1 cellular context compared by ENCODE assay signal in genomic region chr3:3126477-3127431, GRCh38.
TF ChIP-seq lines count a peak whose summit lies in the region.

TRNT1 (plus strand) TSS chr3:3126940; CDS start chr3:3129041, 2,101 bp downstream.

TF ChIP-seq in WTC11, 78 proteins besides CTCF, POLR2A, EP300 and RAD21 (continued from another document):
- TF ChIP-seq ARID4B (CRISPR knock-in tag; IDR thresholded peaks at IDR 0.05; ENCODE audit: borderline replicate concordance): no peak
- peak; percentile 25; the same call in 1 of the 2 replicates for TF ChIP-seq ZNF281 (CRISPR knock-in tag; IDR thresholded peaks at IDR 0.05)
- TF ChIP-seq PRDM15 (CRISPR knock-in tag; IDR thresholded peaks at IDR 0.05): no peak
- peak; percentile 56; the same call in 1 of the 2 replicates for TF ChIP-seq CREB1 (CRISPR knock-in tag; IDR thresholded peaks at IDR 0.05)
- peak; percentile 56; the same call in 1 of the 2 replicates for TF ChIP-seq USF1 (CRISPR knock-in tag; IDR thresholded peaks at IDR 0.05)
- TF ChIP-seq E2F1 (CRISPR knock-in tag; IDR thresholded peaks at IDR 0.05): 0 out of 2 replicates have a peak, but pooled peaks have one; percentile 14
- TF ChIP-seq FOXK1 (CRISPR knock-in tag; IDR thresholded peaks at IDR 0.05): peak; percentile 86
- 0 out of 2 replicates have a peak, but pooled peaks have one; percentile 10 for TF ChIP-seq NR2C2 (CRISPR knock-in tag; IDR thresholded peaks at IDR 0.05)
- TF ChIP-seq RELA (CRISPR knock-in tag; IDR thresholded peaks at IDR 0.05; ENCODE audit: borderline replicate concordance): peak; percentile 86; the same call in 1 of the 2 replicates
- no peak; the same call in 1 of the 2 replicates for TF ChIP-seq ESRRA (CRISPR knock-in tag; IDR thresholded peaks at IDR 0.05; ENCODE audit: borderline replicate concordance)
- TF ChIP-seq ETV6 (CRISPR knock-in tag; IDR thresholded peaks at IDR 0.05): peak; percentile 76
- no peak for TF ChIP-seq ATF6 (CRISPR knock-in tag; IDR thresholded peaks at IDR 0.05)
- TF ChIP-seq GABPB1 (CRISPR knock-in tag; IDR thresholded peaks at IDR 0.05): peak; percentile 72
- TF ChIP-seq NFATC4 (CRISPR knock-in tag; IDR thresholded peaks at IDR 0.05): no peak
- TF ChIP-seq ZNF425 (CRISPR knock-in tag; conservative IDR thresholded peaks at IDR 0.05): no peak
- TF ChIP-seq TEAD1 (CRISPR knock-in tag; IDR thresholded peaks at IDR 0.05): 0 out of 2 replicates have a peak, but pooled peaks have one; percentile 36
- peak; percentile 53; the same call in 1 of the 2 replicates for TF ChIP-seq ZNF423 (CRISPR knock-in tag; IDR thresholded peaks at IDR 0.05)
- TF ChIP-seq FOXP1 (CRISPR knock-in tag; IDR thresholded peaks at IDR 0.05; ENCODE audit: borderline replicate concordance): 0 out of 2 replicates have a peak, but pooled peaks have one; percentile 23
- TF ChIP-seq ZNF512 (CRISPR knock-in tag; IDR thresholded peaks at IDR 0.05; ENCODE audit: borderline replicate concordance): no peak
- no peak for TF ChIP-seq JAZF1 (CRISPR knock-in tag; IDR thresholded peaks at IDR 0.05)
- peak; percentile 72 for TF ChIP-seq JUN (CRISPR knock-in tag; IDR thresholded peaks at IDR 0.05)
